Comparison of ENCODE assay signal across 8 cellular contexts in genomic region chr12:101698782-101699347, GRCh38. TPM values are rescaled to one million over a fixed set of nuclear protein-coding genes. Genes with fewer than 3 reads are reported as not detected.
DNase-seq lines count a peak whose midpoint lies in the region; ATAC-seq and TF ChIP-seq lines count a peak whose summit lies in the region.

No MANE protein-coding gene starts in this region.

- H3K36me3 Mint-ChIP-seq in Calu3 (ENCODE audit: insufficient read depth, unreplicated experiment), result peaks cover 30% of the 10 kb centered on the region

- no peaks in the 10 kb centered on the region for H3K9me3 Mint-ChIP-seq in Calu3 (ENCODE audit: low read depth, unreplicated experiment)

- H3K27ac Mint-ChIP-seq in Calu3 (ENCODE audit: unreplicated experiment), result peak overlapping the region; percentile 78

- no peak for ATAC-seq in body of pancreas
- no peak for ATAC-seq in GM21528 (IDR thresholded peaks at IDR 0.05; ENCODE audit: low FRiP score, unreplicated experiment)
- no peak for ATAC-seq in HG03196 (IDR thresholded peaks at IDR 0.05; ENCODE audit: unreplicated experiment)

- peaks cover 40% of the 10 kb centered on the region for H3K4me1 ChIP-seq in body of pancreas

- DNase-seq in Calu3 (peak; percentile 12), LNCaP clone FGC (ENCODE audit: low read depth) (no peak), body of pancreas (peak in 1 of 4 donors; percentile 13), left kidney (ENCODE audit: low read depth, low spot score) (peak; percentile 12)
- DNase-seq in activated CD8-positive, alpha-beta memory T cell treated with anti-CD3 and anti-CD28 coated beads, Interleukin-2, amount 50 U/mL, for 48 hours, result no peak

- peaks cover 46% of the 10 kb centered on the region for H3K4me1 Mint-ChIP-seq in Calu3 (ENCODE audit: low read depth, unreplicated experiment)

- 65 to 86% methylated on average over 12 of the region's 12 CpGs for WGBS in body of pancreas, 2 donors

- H3K9me3 ChIP-seq in body of pancreas, result no peaks in the 10 kb centered on the region

- no peaks in the 10 kb centered on the region for H3K27me3 ChIP-seq in body of pancreas

- H3K27me3 Mint-ChIP-seq in Calu3 (ENCODE audit: unreplicated experiment), result no peaks in the 10 kb centered on the region

- no peaks in the 10 kb centered on the region for H3K36me3 ChIP-seq in body of pancreas (replicated peaks in 1 of 2; ENCODE audit: insufficient read depth in 1 of 2, low read depth in 2 of 2)

- CTCF ChIA-PET in Calu3 (lab: Charles Lee), result interaction anchor here (1.0 kb wide), 1 partner anchor 60 kb away, joined by 9 read pairs; no protein-coding TSS in a partner anchor

- no peak for TF ChIP-seq POLR2A in body of pancreas (IDR thresholded peaks at IDR 0.05)

- peak overlapping the region; percentile 77 for H3K4me3 ChIP-seq in LNCaP clone FGC (ENCODE audit: low read depth, low read length)
- peak overlapping the region in 1 of 2 donors; percentile 81 for H3K4me3 ChIP-seq in body of pancreas

- peak overlapping the region in 3 of 4 donors; percentile 88 to 93 (median 92) for H3K27ac ChIP-seq in body of pancreas
- peak overlapping the region; percentile 83 for H3K27ac ChIP-seq in temporal lobe (ENCODE audit: low read depth, low read length)

- intact Hi-C loops in Calu3 (cut with micrococcal nuclease; ENCODE audit: unreplicated experiment), result loop anchor here (1.0 to 5.0 kb wide), 2 partner anchors 82 to 129 kb away; no protein-coding TSS in a partner anchor
- intact Hi-C loops in body of pancreas (cut with DNase I), result no loop called here

- TF ChIP-seq CTCF in Calu3 (IDR thresholded peaks at IDR 0.05; ENCODE audit: unreplicated experiment) (no peak), LNCaP clone FGC (IDR thresholded peaks at IDR 0.05; ENCODE audit: control insufficient read depth, extremely low read depth, insufficient read depth) (peak; percentile 50), body of pancreas (IDR thresholded peaks at IDR 0.05) (no peak)

- H3K4me3 Mint-ChIP-seq in Calu3 (ENCODE audit: low read depth, unreplicated experiment), result peak overlapping the region; percentile 92

- no TSS peak for BruUV-seq in Calu3 (replicated peaks; lab: Mats Ljungman, UMichigan)

RNA-seq across cellular contexts. Expression of gene CHPT1, which starts 1.4 kb away (rescaled TPM):
- total RNA-seq in Calu3 (2022) (45.5 and 49.2 TPM in 2 replicates), body of pancreas (10 to 100 TPM; 62.0 to 74.2 TPM), temporal lobe (26.1 TPM)

RNA-seq across cellular contexts. Expression of gene SYCP3, which starts 40.4 kb away (rescaled TPM):
- 0.12 TPM in 1 of 2 replicates, not detected in the other for total RNA-seq in Calu3 (2022)
- under 1 TPM in 1 of 2 donors, not detected in 1; 0.26 TPM for total RNA-seq in body of pancreas
- 0.49 TPM for total RNA-seq in temporal lobe

Comparison
In these comparisons a context has a peak if more than half of its experiments do, and no peak if none do; other contexts are left out.
1. DNase-seq: peak in Calu3 (single experiment) and left kidney (single experiment); none in LNCaP clone FGC (single experiment) and activated CD8-positive, alpha-beta memory T cell treated with anti-CD3 and anti-CD28 coated beads, Interleukin-2, amount 50 U/mL, for 48 hours (single experiment).